In the genomic region with DNA sequence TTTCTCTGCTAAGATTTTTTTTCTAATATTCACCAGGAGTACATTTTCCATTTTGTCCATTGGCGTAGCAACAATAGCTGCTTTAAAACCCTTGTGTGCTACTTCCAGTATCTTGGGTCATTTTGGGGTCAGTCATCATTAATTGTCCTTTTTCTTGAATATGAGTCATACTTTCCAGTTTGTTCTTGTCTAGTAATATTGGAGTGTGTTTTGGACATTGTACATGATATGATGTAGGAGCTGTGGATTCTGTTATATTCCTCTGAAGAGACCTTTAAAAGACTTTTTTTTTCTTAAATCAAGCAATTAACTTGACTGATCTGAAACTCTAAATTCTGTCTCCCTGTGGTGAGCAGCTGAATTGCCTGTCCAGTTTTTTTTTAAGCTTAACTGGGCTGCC, we compare ENCODE assay signal across 27 cellular contexts. TPM values are rescaled to one million over a fixed set of nuclear protein-coding genes. Genes with fewer than 3 reads are reported as not detected.
A peak's percentile ranks its signal among the peaks of the same experiment; 100 is the strongest.
DNase-seq lines count a peak whose midpoint lies in the region; ATAC-seq, FAIRE-seq and TF ChIP-seq lines count a peak whose summit lies in the region.
"Had no signal": no experiment of that assay in that cellular context is flagged by ENCODE, and none has a peak within 500 bp of the region (broad histone marks: within the 10 kb centered on the region; RNA-seq: fewer than 3 reads in every experiment).

No MANE protein-coding gene starts in this region.

- intact Hi-C loops in Right ventricle myocardium inferior (cut with DNase I), result no loop called here
- intact Hi-C loops in kidney (cut with DNase I), result no loop called here

- no peak for ATAC-seq in Right ventricle myocardium inferior
- ATAC-seq: activated CD8-positive, alpha-beta T cell treated with anti-CD3 and anti-CD28 coated beads for 36 hours; heart left ventricle; left lung had no signal

- H3K27ac ChIP-seq in kidney (ENCODE audit: low read depth in 2 of 2, low read length in 2 of 2), result no peak overlapping the region
- H3K27ac ChIP-seq: 22Rv1, heart left ventricle, left lung, parathyroid adenoma, Peyer's patch, stomach, transverse colon had no signal

- TF ChIP-seq CTCF in cardiac fibroblast (IDR thresholded peaks at IDR 0.05; ENCODE audit: low read depth, low read length) (peak; percentile 9), kidney (IDR thresholded peaks at IDR 0.05; ENCODE audit: borderline replicate concordance, extremely low read depth, insufficient read depth) (no peak)

- H3K4me3 ChIP-seq in cardiac fibroblast (replicated peaks in 1 of 2; ENCODE audit: low read depth in 2 of 2, low read length in 2 of 2) (no peak overlapping the region), kidney (ENCODE audit: low read length in 2 of 2) (no peak overlapping the region)
- H3K4me3 ChIP-seq: heart left ventricle, left lung, Peyer's patch, stomach, transverse colon had no signal

- H3K36me3 ChIP-seq in kidney (ENCODE audit: control insufficient read depth in 1 of 2, insufficient read depth in 2 of 2, low read length in 2 of 2), result peaks cover 0 to 3% of the 10 kb centered on the region in 2 donors

- FAIRE-seq in kidney (lab: Jason Lieb, UNC), result no peak

- peak; percentile 28 for DNase-seq in DMS53 (lab: John Stamatoyannopoulos, UW)
- DNase-seq in DMS53 treated with DMSO at 0.1 percent for 48 hours (lab: John Stamatoyannopoulos, UW; ENCODE audit: unreplicated experiment), result no peak
- peak; percentile 60 for DNase-seq in LHCN-M2 (ENCODE audit: low read depth)
- peak in 1 of 2 donors; percentile 39 for DNase-seq in cardiac fibroblast (ENCODE audit: low read depth in 2 of 2)
- DNase-seq in foreskin melanocyte, result peak; percentile 41
- no peak for DNase-seq in Right ventricle myocardium inferior (ENCODE audit: missing footprints)
- no peak for DNase-seq in activated CD8-positive, alpha-beta memory T cell treated with anti-CD3 and anti-CD28 coated beads, Interleukin-2, amount 50 U/mL, for 48 hours
- no peak for DNase-seq in kidney
- DNase-seq: activated B cell treated with CpG ODN at 0.5 μM for 24 hours; activated CD8-positive, alpha-beta T cell treated with anti-CD3 and anti-CD28 coated beads for 36 hours; activated naive CD4-positive, alpha-beta T cell treated with Interleukin-2 at 50 U/mL for 16 hours; activated T-cell treated with anti-CD3 and anti-CD28 coated beads, Interleukin-2, amount 50 U/mL, for 24 hours; anterior cingulate cortex; cerebellar nuclear complex; DND-41; effector memory CD4-positive, alpha-beta T cell; heart left ventricle; Kasumi-1; left lung; NCI-H2081 treated with DMSO at 0.1 percent for 48 hours; NCI-H446; Peyer's patch; stomach; T1000; transverse colon had no signal

- no peaks in the 10 kb centered on the region for H3K4me1 ChIP-seq in kidney (ENCODE audit: control insufficient read depth in 1 of 2, insufficient read depth in 1 of 2, low read depth in 1 of 2, low read length in 2 of 2)
- H3K4me1 ChIP-seq: left lung, parathyroid adenoma, Peyer's patch, stomach, transverse colon had no signal

- no peak overlapping the region for H3K9ac ChIP-seq in kidney (ENCODE audit: low read length in 2 of 2)
- H3K9ac ChIP-seq: parathyroid adenoma had no signal

- peaks cover 8 to 20% of the 10 kb centered on the region in 2 donors for H3K9me3 ChIP-seq in kidney (ENCODE audit: control insufficient read depth in 1 of 2, low read length in 2 of 2)

RNA-seq across cellular contexts. Expression of gene AGPS, which starts 40.8 kb away (rescaled TPM):
- total RNA-seq in LHCN-M2 (2014; rRNA removed) (48.6 and 49.8 TPM in 2 replicates), Right ventricle myocardium inferior (32.3 TPM), kidney (45.7 TPM)
- polyA plus RNA-seq in LHCN-M2 (2012), result 16.9 TPM
- 7.9 TPM for polyA plus RNA-seq in kidney (ENCODE audit: insufficient read depth, low read depth, low replicate concordance)

Comparison
In these comparisons a context has a peak if more than half of its experiments do, and no peak if none do; other contexts are left out.
1. DNase-seq: peak in DMS53 (single experiment), LHCN-M2 (single experiment) and foreskin melanocyte (single experiment); none in DMS53 treated with DMSO at 0.1 percent for 48 hours (single experiment), Right ventricle myocardium inferior (single experiment), activated CD8-positive, alpha-beta memory T cell treated with anti-CD3 and anti-CD28 coated beads, Interleukin-2, amount 50 U/mL, for 48 hours (single experiment) and kidney (single experiment).